In genomic region chr15:64851503-64851840, GRCh38 we compare ENCODE assay signal across 8 cellular contexts.
DNase-seq lines count a peak whose midpoint lies in the region; ATAC-seq and TF ChIP-seq lines count a peak whose summit lies in the region.

No MANE protein-coding gene starts in this region.

- peaks cover 50 to 100% (median 100%) of the 10 kb centered on the region in 11 experiments for H4K20me1 ChIP-seq in BLaER1 treated with 17β-estradiol and CSF1 and Interleukin-3, amounts not matched to agents 10 nM and 100 nM

- peak overlapping the region in 8 of 11 experiments; percentile 20 to 74 (median 60); a peak in 14 of 22 replicates for H3K27ac ChIP-seq in BLaER1 treated with 17β-estradiol and CSF1 and Interleukin-3, amounts not matched to agents 10 nM and 100 nM

- H3K4me3 ChIP-seq in BLaER1 treated with 17β-estradiol and CSF1 and Interleukin-3, amounts not matched to agents 10 nM and 100 nM = peak overlapping the region in 1 of 10 experiments; percentile 19; a peak in 3 of 20 replicates
- no peak overlapping the region for H3K4me3 ChIP-seq in fibroblast of pulmonary artery (replicated peaks; ENCODE audit: low read depth, low read length)

- H3K27me3 ChIP-seq in BLaER1 treated with 17β-estradiol and CSF1 and Interleukin-3, amounts not matched to agents 10 nM and 100 nM = no peaks in the 10 kb centered on the region

- peak overlapping the region in 7 of 11 experiments; percentile 25 to 100 (median 82); a peak in 13 of 22 replicates for H3K4me2 ChIP-seq in BLaER1 treated with 17β-estradiol and CSF1 and Interleukin-3, amounts not matched to agents 10 nM and 100 nM

- no peak for TF ChIP-seq CTCF in fibroblast of pulmonary artery (IDR thresholded peaks at IDR 0.05; ENCODE audit: low read length, missing control alignments)

- DNase-seq in SIG-M5 treated with dmso at 0.1 percent for 504 hours (lab: John Stamatoyannopoulos, UW; ENCODE audit: unreplicated experiment) (peak; percentile 65), fibroblast of pulmonary artery (ENCODE audit: low read depth) (peak; percentile 91), non-pigmented ciliary epithelial cell (ENCODE audit: low read depth) (peak; percentile 80), iPS-NIHi11 (ENCODE audit: low spot score) (no peak)

- peaks cover 85 to 100% (median 99%) of the 10 kb centered on the region in 11 experiments for H3K36me3 ChIP-seq in BLaER1 treated with 17β-estradiol and CSF1 and Interleukin-3, amounts not matched to agents 10 nM and 100 nM

- peak overlapping the region in 6 of 11 experiments; percentile 35 to 95 (median 58); a peak in 10 of 22 replicates for H3K9ac ChIP-seq in BLaER1 treated with 17β-estradiol and CSF1 and Interleukin-3, amounts not matched to agents 10 nM and 100 nM

- no peaks in the 10 kb centered on the region for H3K9me3 ChIP-seq in BLaER1 treated with 17β-estradiol and CSF1 and Interleukin-3, amounts not matched to agents 10 nM and 100 nM (replicated peaks in 1 of 11)

- H3K4me1 ChIP-seq in BLaER1 treated with 17β-estradiol and CSF1 and Interleukin-3, amounts not matched to agents 10 nM and 100 nM = peaks cover 46 to 100% (median 88%) of the 10 kb centered on the region in 10 experiments

- ATAC-seq in GM21447 (IDR thresholded peaks at IDR 0.05; ENCODE audit: unreplicated experiment) = no peak
- no peak for ATAC-seq in GM18907 (IDR thresholded peaks at IDR 0.05; ENCODE audit: unreplicated experiment)
- no peak for ATAC-seq in HG02938 (IDR thresholded peaks at IDR 0.05; ENCODE audit: unreplicated experiment)
